25 cellular contexts compared by ENCODE assay signal in the genomic region with DNA sequence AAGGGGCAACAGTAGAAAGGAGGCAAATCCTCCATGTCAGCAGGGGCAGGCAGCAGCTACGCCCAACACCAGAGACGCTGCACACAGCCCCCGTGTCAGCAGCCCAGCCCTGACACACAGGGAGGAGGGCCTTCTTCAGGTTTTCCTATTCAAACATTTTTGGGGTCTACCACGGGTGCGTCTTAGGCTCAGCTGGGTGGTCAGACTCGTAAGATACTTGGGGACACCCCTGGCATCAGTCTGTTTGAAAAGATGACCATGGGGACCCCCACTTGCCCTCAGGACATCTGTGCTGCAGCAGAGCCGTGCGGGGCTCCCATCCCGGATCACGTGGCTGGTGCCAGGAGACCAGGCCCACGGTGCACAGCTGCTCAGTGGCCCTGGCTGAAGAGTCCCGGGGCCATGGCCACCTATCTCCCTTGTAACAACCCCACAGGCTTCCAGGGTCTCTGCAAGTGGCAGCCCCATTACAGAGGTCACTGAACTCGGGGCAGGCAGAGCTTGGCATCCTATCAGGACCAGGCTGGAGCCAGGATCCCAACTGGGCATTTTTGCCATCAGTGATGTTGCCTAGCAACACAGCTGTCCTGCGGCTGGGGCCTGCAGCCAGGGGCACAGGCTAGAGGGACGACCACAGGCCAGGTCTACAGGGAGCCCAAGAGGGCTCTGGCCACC.
DNase-seq lines count a peak whose midpoint lies in the region; ATAC-seq, FAIRE-seq and TF ChIP-seq lines count a peak whose summit lies in the region.
"Had no signal": no experiment of that assay in that cellular context is flagged by ENCODE, and none has a peak within 500 bp of the region (broad histone marks: within the 10 kb centered on the region; RNA-seq: fewer than 3 reads in every experiment).

No MANE protein-coding gene starts in this region.

- 53% methylated on average over 3 of the region's 15 CpGs for WGBS in right lobe of liver (ENCODE audit: insufficient coverage, low coverage, low lambda C conversion rate, missing lambda C conversion rate)

- ATAC-seq in right lobe of liver: peak; percentile 52 to 73 (median 64)
- ATAC-seq in stimulated activated effector memory CD8-positive, alpha-beta T cell treated with anti-CD3 and anti-CD28 coated beads, Interleukin-12 subunit alpha, Interleukin-12 subunit beta, amount 100 ng/mL, for 72 hours: peak; percentile 23
- ATAC-seq: stimulated activated naive CD8-positive, alpha-beta T cell treated with anti-CD3 and anti-CD28 coated beads, Interleukin-15, amount 100 ng/mL, for 72 hours had no signal

- no peak overlapping the region for H3K27ac Mint-ChIP-seq in T-helper 2 cell treated with Interferon-gamma antibody and Interleukin-4, amounts not matched to agents 5 μg/mL and 100 μg/mL, for 36 hours
- no peak overlapping the region for H3K27ac Mint-ChIP-seq in stimulated activated effector memory CD8-positive, alpha-beta T cell treated with anti-CD3 and anti-CD28 coated beads, Interleukin-12 subunit alpha, Interleukin-12 subunit beta, amount 100 ng/mL, for 72 hours
- H3K27ac Mint-ChIP-seq in CD8-positive, alpha-beta memory T cell: no peak overlapping the region
- H3K27ac Mint-ChIP-seq: activated T-cell treated with anti-CD3 and anti-CD28 coated beads, Interleukin-2, amount 50 U/mL, for 24 hours; CD4-positive, alpha-beta memory T cell; dendritic cell treated with granulocyte-macrophage colony-stimulating factor and Interleukin-4, amounts not matched to agents 40 ng/mL and 50 ng/mL, for 4 days; stimulated activated naive CD8-positive, alpha-beta T cell treated with anti-CD3 and anti-CD28 coated beads, Interleukin-15, amount 100 ng/mL, for 72 hours had no signal

- POLR2A ChIA-PET in CD8-positive, alpha-beta memory T cell (lab: Charles Lee): no interaction called here

- CTCF ChIA-PET in CD8-positive, alpha-beta memory T cell (lab: Charles Lee): no interaction called here

- H3K9me3 ChIP-seq in colonic mucosa (no peaks in the 10 kb centered on the region), right lobe of liver (no peaks in the 10 kb centered on the region)
- no peaks in the 10 kb centered on the region for H3K9me3 ChIP-seq in CD8-positive, alpha-beta memory T cell (ENCODE audit: low read length)
- H3K9me3 ChIP-seq: SJSA1, tibial artery had no signal

- intact Hi-C loops in colonic mucosa (cut with DNase I): no loop called here
- intact Hi-C loops in right lobe of liver (cut with DNase I): no loop called here

- FAIRE-seq in GM12891 (lab: Jason Lieb, UNC): no peak
- FAIRE-seq: astrocyte, endometrium, frontal cortex had no signal

- TF ChIP-seq POLR2A in right lobe of liver (IDR thresholded peaks at IDR 0.05) (no peak), GM12891 (IDR thresholded peaks at IDR 0.05; ENCODE audit: low read depth, low read length) (no peak)

- peak; percentile 1 for DNase-seq in T-helper 2 cell treated with Interferon-gamma antibody and Interleukin-4, amounts not matched to agents 5 μg/mL and 100 μg/mL, for 36 hours (ENCODE audit: low spot score)
- DNase-seq in T-helper 2 cell: no peak
- peak; percentile 16 for DNase-seq in colonic mucosa
- DNase-seq in right lobe of liver: peak; percentile 61 to 92 (median 86)
- peak in 1 of 2 donors; percentile 23 for DNase-seq in stimulated activated effector memory CD8-positive, alpha-beta T cell treated with anti-CD3 and anti-CD28 coated beads, Interleukin-12 subunit alpha, Interleukin-12 subunit beta, amount 100 ng/mL, for 72 hours (ENCODE audit: low spot score in 2 of 2)
- DNase-seq in CD8-positive, alpha-beta memory T cell: no peak
- no peak for DNase-seq in DMS79 treated with DMSO at 0.1 percent for 48 hours (lab: John Stamatoyannopoulos, UW)
- DNase-seq in GM12891 (ENCODE audit: insufficient read length, low spot score): no peak
- DNase-seq: activated gamma-delta T cell treated with Interleukin-2 at 50 U/mL for 16 hours; activated T-cell treated with anti-CD3 and anti-CD28 coated beads, Interleukin-2, amount 50 U/mL, for 24 hours; caudate nucleus; CD4-positive, alpha-beta memory T cell; GF-D8; HCEC 1CT; NCI-H1092 treated with DMSO at 0.1 percent for 48 hours; NCI-H1930; NCI-H524; stimulated activated naive CD8-positive, alpha-beta T cell treated with anti-CD3 and anti-CD28 coated beads, Interleukin-15, amount 100 ng/mL, for 72 hours; tibial artery had no signal

- no peak overlapping the region for H3K9ac ChIP-seq in colonic mucosa (ENCODE audit: low read depth in 2 of 2, low read length in 2 of 2)

- no peaks in the 10 kb centered on the region for H3K4me1 ChIP-seq in colonic mucosa
- peaks cover 0 to 26% (median 7%) of the 10 kb centered on the region in 4 donors for H3K4me1 ChIP-seq in right lobe of liver
- H3K4me1 ChIP-seq in CD8-positive, alpha-beta memory T cell (ENCODE audit: insufficient read depth, low read length): no peaks in the 10 kb centered on the region
- H3K4me1 ChIP-seq: SJSA1 had no signal

- H3K27me3 Mint-ChIP-seq in T-helper 2 cell treated with Interferon-gamma antibody and Interleukin-4, amounts not matched to agents 5 μg/mL and 100 μg/mL, for 36 hours (ENCODE audit: low read depth): no peaks in the 10 kb centered on the region
- H3K27me3 Mint-ChIP-seq in CD8-positive, alpha-beta memory T cell: no peaks in the 10 kb centered on the region
- H3K27me3 Mint-ChIP-seq: activated T-cell treated with anti-CD3 and anti-CD28 coated beads, Interleukin-2, amount 50 U/mL, for 24 hours; stimulated activated naive CD8-positive, alpha-beta T cell treated with anti-CD3 and anti-CD28 coated beads, Interleukin-15, amount 100 ng/mL, for 72 hours had no signal

- no peaks in the 10 kb centered on the region for H3K27me3 ChIP-seq in colonic mucosa
- H3K27me3 ChIP-seq in right lobe of liver: no peaks in the 10 kb centered on the region
- H3K27me3 ChIP-seq in CD8-positive, alpha-beta memory T cell (ENCODE audit: insufficient read depth, low read length, poor library complexity, severe bottlenecking): no peaks in the 10 kb centered on the region
- H3K27me3 ChIP-seq: hepatocyte, tibial artery had no signal

- no peaks in the 10 kb centered on the region for H3K36me3 Mint-ChIP-seq in T-helper 2 cell treated with Interferon-gamma antibody and Interleukin-4, amounts not matched to agents 5 μg/mL and 100 μg/mL, for 36 hours (ENCODE audit: low read depth)
- no peaks in the 10 kb centered on the region for H3K36me3 Mint-ChIP-seq in stimulated activated effector memory CD8-positive, alpha-beta T cell treated with anti-CD3 and anti-CD28 coated beads, Interleukin-12 subunit alpha, Interleukin-12 subunit beta, amount 100 ng/mL, for 72 hours
- H3K36me3 Mint-ChIP-seq in CD8-positive, alpha-beta memory T cell: no peaks in the 10 kb centered on the region

- H3K9me3 Mint-ChIP-seq in T-helper 2 cell treated with Interferon-gamma antibody and Interleukin-4, amounts not matched to agents 5 μg/mL and 100 μg/mL, for 36 hours: no peaks in the 10 kb centered on the region
- H3K9me3 Mint-ChIP-seq in stimulated activated effector memory CD8-positive, alpha-beta T cell treated with anti-CD3 and anti-CD28 coated beads, Interleukin-12 subunit alpha, Interleukin-12 subunit beta, amount 100 ng/mL, for 72 hours: no peaks in the 10 kb centered on the region
- H3K9me3 Mint-ChIP-seq in CD8-positive, alpha-beta memory T cell: no peaks in the 10 kb centered on the region
- H3K9me3 Mint-ChIP-seq: activated T-cell treated with anti-CD3 and anti-CD28 coated beads, Interleukin-2, amount 50 U/mL, for 24 hours; dendritic cell treated with granulocyte-macrophage colony-stimulating factor and Interleukin-4, amounts not matched to agents 40 ng/mL and 50 ng/mL, for 4 days; stimulated activated naive CD8-positive, alpha-beta T cell treated with anti-CD3 and anti-CD28 coated beads, Interleukin-15, amount 100 ng/mL, for 72 hours had no signal

- H3K4me3 ChIP-seq in colonic mucosa (no peak overlapping the region), right lobe of liver (no peak overlapping the region)
- no peak overlapping the region for H3K4me3 ChIP-seq in CD8-positive, alpha-beta memory T cell (ENCODE audit: low read length)
- H3K4me3 ChIP-seq: hepatocyte, SJSA1, tibial artery had no signal

- no peaks in the 10 kb centered on the region for H3K4me1 Mint-ChIP-seq in T-helper 2 cell treated with Interferon-gamma antibody and Interleukin-4, amounts not matched to agents 5 μg/mL and 100 μg/mL, for 36 hours (ENCODE audit: low read depth)
- no peaks in the 10 kb centered on the region for H3K4me1 Mint-ChIP-seq in stimulated activated effector memory CD8-positive, alpha-beta T cell treated with anti-CD3 and anti-CD28 coated beads, Interleukin-12 subunit alpha, Interleukin-12 subunit beta, amount 100 ng/mL, for 72 hours
- no peaks in the 10 kb centered on the region for H3K4me1 Mint-ChIP-seq in CD8-positive, alpha-beta memory T cell
- H3K4me1 Mint-ChIP-seq: CD4-positive, alpha-beta memory T cell; stimulated activated naive CD8-positive, alpha-beta T cell treated with anti-CD3 and anti-CD28 coated beads, Interleukin-15, amount 100 ng/mL, for 72 hours had no signal

- H3K36me3 ChIP-seq in colonic mucosa: no peaks in the 10 kb centered on the region
- H3K36me3 ChIP-seq in right lobe of liver: no peaks in the 10 kb centered on the region
- no peaks in the 10 kb centered on the region for H3K36me3 ChIP-seq in CD8-positive, alpha-beta memory T cell (ENCODE audit: insufficient read depth, low read length)
- H3K36me3 ChIP-seq: SJSA1, tibial artery had no signal

- no peak overlapping the region for H3K4me3 Mint-ChIP-seq in T-helper 2 cell treated with Interferon-gamma antibody and Interleukin-4, amounts not matched to agents 5 μg/mL and 100 μg/mL, for 36 hours
- no peak overlapping the region for H3K4me3 Mint-ChIP-seq in stimulated activated effector memory CD8-positive, alpha-beta T cell treated with anti-CD3 and anti-CD28 coated beads, Interleukin-12 subunit alpha, Interleukin-12 subunit beta, amount 100 ng/mL, for 72 hours
- no peak overlapping the region for H3K4me3 Mint-ChIP-seq in CD8-positive, alpha-beta memory T cell
- H3K4me3 Mint-ChIP-seq: activated T-cell treated with anti-CD3 and anti-CD28 coated beads, Interleukin-2, amount 50 U/mL, for 24 hours; CD4-positive, alpha-beta memory T cell; dendritic cell treated with granulocyte-macrophage colony-stimulating factor and Interleukin-4, amounts not matched to agents 40 ng/mL and 50 ng/mL, for 4 days; stimulated activated naive CD8-positive, alpha-beta T cell treated with anti-CD3 and anti-CD28 coated beads, Interleukin-15, amount 100 ng/mL, for 72 hours had no signal

- H3K27ac ChIP-seq in colonic mucosa (no peak overlapping the region), right lobe of liver (peak overlapping the region in 1 of 3 donors; percentile 92)
- no peak overlapping the region for H3K27ac ChIP-seq in CD8-positive, alpha-beta memory T cell (ENCODE audit: low read depth, low read length)
- H3K27ac ChIP-seq: hepatocyte, SJSA1, tibial artery had no signal

- TF ChIP-seq CTCF in colonic mucosa (IDR thresholded peaks at IDR 0.05): no peak
- no peak for TF ChIP-seq CTCF in right lobe of liver (IDR thresholded peaks at IDR 0.05)

TF ChIP-seq in GM12891, 5 proteins besides CTCF, POLR2A, EP300 and RAD21 (continues in another document):
- no peak for TF ChIP-seq SPI1 (IDR thresholded peaks at IDR 0.05; ENCODE audit: low read depth, low read length)
- no peak for TF ChIP-seq POU2F2 (IDR thresholded peaks at IDR 0.05; ENCODE audit: low read depth, low read length)
- no peak for TF ChIP-seq PAX5 (IDR thresholded peaks at IDR 0.05; ENCODE audit: insufficient read depth, low read length, severe bottlenecking)
- TF ChIP-seq POLR2AphosphoS5 (IDR thresholded peaks at IDR 0.05; ENCODE audit: low read depth, low read length): no peak

Comparison
In these comparisons a context has a peak if more than half of its experiments do, and no peak if none do; other contexts are left out.
1. DNase-seq: peak in T-helper 2 cell treated with Interferon-gamma antibody and Interleukin-4, amounts not matched to agents 5 μg/mL and 100 μg/mL, for 36 hours (single experiment), colonic mucosa (single experiment) and right lobe of liver (3 of 3); none in T-helper 2 cell (0 of 5), CD8-positive, alpha-beta memory T cell (0 of 5), DMS79 treated with DMSO at 0.1 percent for 48 hours (single experiment) and GM12891 (single experiment).